In genomic region chr19:38035515-38036495, GRCh38 we compare ENCODE assay signal across 13 cellular contexts.
A peak's percentile ranks its signal among the peaks of the same experiment; 100 is the strongest.
DNase-seq lines count a peak whose midpoint lies in the region; ATAC-seq and TF ChIP-seq lines count a peak whose summit lies in the region.
"Had no signal": no experiment of that assay in that cellular context is flagged by ENCODE, and none has a peak within 500 bp of the region (broad histone marks: within the 10 kb centered on the region; RNA-seq: fewer than 3 reads in every experiment).

No MANE protein-coding gene starts in this region.

- CTCF ChIA-PET in CD8-positive, alpha-beta memory T cell (lab: Charles Lee): interaction anchor here (1.2 kb wide), 1 partner anchor 13 kb away, joined by 3 read pairs; no protein-coding TSS in a partner anchor

- no peak overlapping the region for H3K4me3 Mint-ChIP-seq in dendritic cell treated with granulocyte-macrophage colony-stimulating factor and Interleukin-4, amounts not matched to agents 40 ng/mL and 50 ng/mL, for 4 days
- no peak overlapping the region for H3K4me3 Mint-ChIP-seq in progenitor cell of endocrine pancreas (ENCODE audit: low read depth)
- H3K4me3 Mint-ChIP-seq in CD8-positive, alpha-beta memory T cell: no peak overlapping the region
- H3K4me3 Mint-ChIP-seq: natural killer cell had no signal

- H3K4me1 ChIP-seq in CD8-positive, alpha-beta memory T cell (ENCODE audit: insufficient read depth, low read length): no peaks in the 10 kb centered on the region

- ATAC-seq in GM21423 (IDR thresholded peaks at IDR 0.05; ENCODE audit: unreplicated experiment) (no peak), HG03045 (IDR thresholded peaks at IDR 0.05; ENCODE audit: unreplicated experiment) (no peak)

- intact Hi-C loops in dendritic cell treated with granulocyte-macrophage colony-stimulating factor and Interleukin-4, amounts not matched to agents 40 ng/mL and 50 ng/mL, for 4 days (cut with micrococcal nuclease): loop anchor here (2.0 to 10.0 kb wide), 2 partner anchors 13 to 81 kb away; no protein-coding TSS in a partner anchor

- no peaks in the 10 kb centered on the region for H3K27me3 ChIP-seq in CD8-positive, alpha-beta memory T cell (ENCODE audit: insufficient read depth, low read length, poor library complexity, severe bottlenecking)
- H3K27me3 ChIP-seq: heart left ventricle, vagina had no signal

- H3K4me1 Mint-ChIP-seq in dendritic cell treated with granulocyte-macrophage colony-stimulating factor and Interleukin-4, amounts not matched to agents 40 ng/mL and 50 ng/mL, for 4 days (ENCODE audit: low read depth): peaks cover 67% of the 10 kb centered on the region
- peaks cover 44% of the 10 kb centered on the region for H3K4me1 Mint-ChIP-seq in progenitor cell of endocrine pancreas (ENCODE audit: low read depth)
- peaks cover 0 to 6% (median 0%) of the 10 kb centered on the region in 3 donors for H3K4me1 Mint-ChIP-seq in CD8-positive, alpha-beta memory T cell

- peaks cover 7% of the 10 kb centered on the region for H3K27me3 Mint-ChIP-seq in dendritic cell treated with granulocyte-macrophage colony-stimulating factor and Interleukin-4, amounts not matched to agents 40 ng/mL and 50 ng/mL, for 4 days
- H3K27me3 Mint-ChIP-seq in progenitor cell of endocrine pancreas: no peaks in the 10 kb centered on the region
- H3K27me3 Mint-ChIP-seq in CD8-positive, alpha-beta memory T cell: no peaks in the 10 kb centered on the region

- no peaks in the 10 kb centered on the region for H3K9me3 ChIP-seq in CD8-positive, alpha-beta memory T cell (ENCODE audit: low read length)
- H3K9me3 ChIP-seq: vagina had no signal

- H3K27ac ChIP-seq in CD8-positive, alpha-beta memory T cell (ENCODE audit: low read depth, low read length): no peak overlapping the region
- H3K27ac ChIP-seq: heart left ventricle, vagina had no signal

- peak overlapping the region; percentile 80 for H3K27ac Mint-ChIP-seq in dendritic cell treated with granulocyte-macrophage colony-stimulating factor and Interleukin-4, amounts not matched to agents 40 ng/mL and 50 ng/mL, for 4 days
- H3K27ac Mint-ChIP-seq in progenitor cell of endocrine pancreas: peak overlapping the region; percentile 93
- peak overlapping the region in 2 of 8 donors; percentile 36 to 62 for H3K27ac Mint-ChIP-seq in CD8-positive, alpha-beta memory T cell

- TF ChIP-seq CTCF in progenitor cell of endocrine pancreas (IDR thresholded peaks at IDR 0.05; ENCODE audit: unreplicated experiment): no peak

- no peaks in the 10 kb centered on the region for H3K9me3 Mint-ChIP-seq in dendritic cell treated with granulocyte-macrophage colony-stimulating factor and Interleukin-4, amounts not matched to agents 40 ng/mL and 50 ng/mL, for 4 days
- H3K9me3 Mint-ChIP-seq in progenitor cell of endocrine pancreas (ENCODE audit: low read depth): peaks cover 2% of the 10 kb centered on the region
- no peaks in the 10 kb centered on the region for H3K9me3 Mint-ChIP-seq in CD8-positive, alpha-beta memory T cell

- no peaks in the 10 kb centered on the region for H3K36me3 ChIP-seq in CD8-positive, alpha-beta memory T cell (ENCODE audit: insufficient read depth, low read length)
- H3K36me3 ChIP-seq: vagina had no signal

- peak; percentile 74 for DNase-seq in Daoy (ENCODE audit: low read depth)
- DNase-seq in NCI-H2227 treated with DMSO at 0.1 percent for 48 hours (lab: John Stamatoyannopoulos, UW): peak; percentile 64
- DNase-seq in progenitor cell of endocrine pancreas (ENCODE audit: low spot score, unreplicated experiment): no peak
- DNase-seq in CD8-positive, alpha-beta memory T cell: no peak
- DNase-seq in NCI-H1105 (lab: John Stamatoyannopoulos, UW): no peak
- DNase-seq: activated CD8-positive, alpha-beta memory T cell treated with anti-CD3 and anti-CD28 coated beads, Interleukin-2, amount 50 U/mL, for 48 hours; natural killer cell; T-helper 1 cell had no signal

- POLR2A ChIA-PET in CD8-positive, alpha-beta memory T cell (lab: Charles Lee): no interaction called here

- H3K36me3 Mint-ChIP-seq in dendritic cell treated with granulocyte-macrophage colony-stimulating factor and Interleukin-4, amounts not matched to agents 40 ng/mL and 50 ng/mL, for 4 days (ENCODE audit: low read depth): peaks cover 37% of the 10 kb centered on the region
- peaks cover 10% of the 10 kb centered on the region for H3K36me3 Mint-ChIP-seq in progenitor cell of endocrine pancreas (ENCODE audit: insufficient read depth)
- peaks cover 10 to 13% (median 10%) of the 10 kb centered on the region in 3 donors for H3K36me3 Mint-ChIP-seq in CD8-positive, alpha-beta memory T cell

- H3K4me3 ChIP-seq in CD8-positive, alpha-beta memory T cell (ENCODE audit: low read length): no peak overlapping the region
- H3K4me3 ChIP-seq: heart left ventricle, vagina had no signal

Comparison
In these comparisons a context has a peak if more than half of its experiments do, and no peak if none do; other contexts are left out.
1. DNase-seq: peak in Daoy (single experiment) and NCI-H2227 treated with DMSO at 0.1 percent for 48 hours (single experiment); none in progenitor cell of endocrine pancreas (single experiment), CD8-positive, alpha-beta memory T cell (0 of 5) and NCI-H1105 (single experiment).